In genomic region chr22:29359469-29359868, GRCh38 we compare ENCODE assay signal across 9 cellular contexts. TPM values are rescaled to one million over a fixed set of nuclear protein-coding genes. Genes with fewer than 3 reads are reported as not detected.
DNase-seq lines count a peak whose midpoint lies in the region; ATAC-seq and TF ChIP-seq lines count a peak whose summit lies in the region.
"Had no signal": no experiment of that assay in that cellular context is flagged by ENCODE, and none has a peak within 500 bp of the region (broad histone marks: within the 10 kb centered on the region; RNA-seq: fewer than 3 reads in every experiment).

No MANE protein-coding gene starts in this region.

- DNase-seq in AG08395 (ENCODE audit: low spot score) (peak; percentile 81), HuH-7.5 (ENCODE audit: low spot score) (peak; percentile 64), body of pancreas (peak; percentile 44 to 65 (median 52)), islet precursor cell (peak; percentile 89), ureter (ENCODE audit: low spot score) (peak; percentile 61), epidermal melanocyte (ENCODE audit: insufficient read length, low spot score) (no peak)
- no peak for DNase-seq in activated CD8-positive, alpha-beta memory T cell treated with anti-CD3 and anti-CD28 coated beads for 24 hours
- DNase-seq: activated naive CD8-positive, alpha-beta T cell treated with anti-CD3 and anti-CD28 coated beads, Interleukin-2, amount 10 ng/mL, durations not matched to agents 7 days and 5 days had no signal

- intact Hi-C loops in body of pancreas (cut with DNase I): no loop called here

- no peak overlapping the region for H3K4me3 ChIP-seq in body of pancreas

- peak; percentile 17 to 62 (median 47) for TF ChIP-seq CTCF in body of pancreas (IDR thresholded peaks at IDR 0.05)

- H3K27ac ChIP-seq in body of pancreas: no peak overlapping the region

- no peaks in the 10 kb centered on the region for H3K9me3 ChIP-seq in body of pancreas

- WGBS in body of pancreas, 2 donors: 39 to 48% methylated on average over 9 of the region's 9 CpGs

- H3K4me1 ChIP-seq in body of pancreas: no peaks in the 10 kb centered on the region

- peaks cover under 1 to 16% of the 10 kb centered on the region in 2 donors for H3K36me3 ChIP-seq in body of pancreas (replicated peaks in 1 of 2; ENCODE audit: insufficient read depth in 1 of 2, low read depth in 2 of 2)

- ATAC-seq in body of pancreas: peak; percentile 49
- no peak for ATAC-seq in GM19023 (IDR thresholded peaks at IDR 0.05; ENCODE audit: unreplicated experiment)

- H3K27me3 ChIP-seq in body of pancreas: no peaks in the 10 kb centered on the region

- TF ChIP-seq POLR2A in body of pancreas (IDR thresholded peaks at IDR 0.05): no peak

RNA-seq across cellular contexts. Expression of gene AP1B1, which starts 28.9 kb away (rescaled TPM):
- 10 to 100 TPM; 45.5 to 66.9 TPM for total RNA-seq in body of pancreas
- 173 TPM for total RNA-seq in ureter

RNA-seq across cellular contexts. Expression of gene RASL10A, which starts 44.0 kb away (rescaled TPM):
- total RNA-seq in body of pancreas (under 1 TPM in 1 of 2 donors, not detected in 1; 0.78 TPM), ureter (5.3 TPM)

RNA-seq across cellular contexts. Expression of gene GAS2L1, which starts 53.0 kb away (rescaled TPM):
- 10 to 100 TPM; 15.8 to 19.2 TPM for total RNA-seq in body of pancreas
- 15.6 TPM for total RNA-seq in ureter

Comparison
In these comparisons a context has a peak if more than half of its experiments do, and no peak if none do; other contexts are left out.
1. DNase-seq: peak in AG08395 (single experiment), HuH-7.5 (single experiment), body of pancreas (4 of 4), islet precursor cell (single experiment) and ureter (single experiment); none in activated CD8-positive, alpha-beta memory T cell treated with anti-CD3 and anti-CD28 coated beads for 24 hours (single experiment) and epidermal melanocyte (single experiment).